Comparison of ENCODE assay signal across 1 cellular context in genomic region chr6:137357263-137357947, GRCh38.
TF ChIP-seq lines count a peak whose summit lies in the region.

No MANE protein-coding gene starts in this region.

TF ChIP-seq in HepG2, 621 proteins besides CTCF, POLR2A, EP300 and RAD21 (continued from another document and continues in another):
- TF ChIP-seq ZNF800 (CRISPR knock-in tag; IDR thresholded peaks at IDR 0.05) (peak; percentile 66; the same call in 1 of the 2 replicates), SIX1 (CRISPR knock-in tag; IDR thresholded peaks at IDR 0.05; ENCODE audit: borderline replicate concordance) (peak; percentile 56; the same call in 1 of the 2 replicates), UBTF (CRISPR knock-in tag; IDR thresholded peaks at IDR 0.05) (peak; percentile 70; the same call in 1 of the 2 replicates), GABPA (IDR thresholded peaks at IDR 0.05; ENCODE audit: low read depth, low read length) (no peak), GABPA (CRISPR knock-in tag; IDR thresholded peaks at IDR 0.05; ENCODE audit: low read depth) (peak; percentile 52; the same call in 1 of the 2 replicates), BRD4 (CRISPR knock-in tag; IDR thresholded peaks at IDR 0.05) (peak; percentile 92), FOXO1 (CRISPR knock-in tag; IDR thresholded peaks at IDR 0.05) (peak; percentile 97), CEBPG (CRISPR knock-in tag; IDR thresholded peaks at IDR 0.05) (peak; percentile 86), ZNF790 (CRISPR knock-in tag; IDR thresholded peaks at IDR 0.05; ENCODE audit: borderline replicate concordance) (no peak), ZNF766 (CRISPR knock-in tag; IDR thresholded peaks at IDR 0.05; ENCODE audit: borderline replicate concordance) (peak; percentile 82; the same call in 1 of the 2 replicates), AGO2 (optimal IDR thresholded peaks at IDR 0.05; ENCODE audit: low read depth, low read length) (peak; percentile 62), ZFP37 (CRISPR knock-in tag; IDR thresholded peaks at IDR 0.05; ENCODE audit: borderline replicate concordance) (0 out of 2 replicates have a peak, but pooled peaks have one; percentile 33), ZNF513 (CRISPR knock-in tag; conservative IDR thresholded peaks at IDR 0.05) (no peak), TRIM22 (IDR thresholded peaks at IDR 0.05) (no peak), ZFP41 (CRISPR knock-in tag; IDR thresholded peaks at IDR 0.05; ENCODE audit: borderline replicate concordance) (no peak), ATF4 (CRISPR knock-in tag; IDR thresholded peaks at IDR 0.05) (peak in 1 of 2 experiments; percentile 72; a peak in 2 of 4 replicates), CCAR2 (optimal IDR thresholded peaks at IDR 0.05; ENCODE audit: low read depth, low read length) (no peak), MBNL3 (CRISPR knock-in tag; conservative IDR thresholded peaks at IDR 0.05) (no peak), ZNF782 (CRISPR knock-in tag; IDR thresholded peaks at IDR 0.05; ENCODE audit: borderline replicate concordance) (peak; percentile 42; the same call in 1 of the 2 replicates), ZNF510 (CRISPR knock-in tag; IDR thresholded peaks at IDR 0.05; ENCODE audit: low read depth) (peak; percentile 94), TEF (CRISPR knock-in tag; IDR thresholded peaks at IDR 0.05) (no peak), RXRA (CRISPR knock-in tag; IDR thresholded peaks at IDR 0.05) (peak; percentile 98), ARNTL (CRISPR knock-in tag; IDR thresholded peaks at IDR 0.05) (peak; percentile 96), ZNF788 (CRISPR knock-in tag; IDR thresholded peaks at IDR 0.05; ENCODE audit: borderline replicate concordance) (peak; percentile 92; the same call in 1 of the 2 replicates), PRMT3 (CRISPR knock-in tag; IDR thresholded peaks at IDR 0.05; ENCODE audit: borderline replicate concordance, low read depth) (peak; percentile 85; the same call in 1 of the 2 replicates), FOXA3 (CRISPR knock-in tag; IDR thresholded peaks at IDR 0.05) (peak; percentile 93), MED1 (CRISPR knock-in tag; IDR thresholded peaks at IDR 0.05) (peak; percentile 98), MTF1 (CRISPR knock-in tag; IDR thresholded peaks at IDR 0.05) (no peak), SRSF9 (IDR thresholded peaks at IDR 0.05; ENCODE audit: borderline replicate concordance, insufficient read depth, low read depth, low read length, poor library complexity, severe bottlenecking) (no peak), CEBPB (IDR thresholded peaks at IDR 0.05; ENCODE audit: borderline replicate concordance, low read depth, low read length) (peak; percentile 83), HIVEP1 (CRISPR knock-in tag; IDR thresholded peaks at IDR 0.05) (peak; percentile 39; the same call in 1 of the 2 replicates), E2F5 (CRISPR knock-in tag; conservative IDR thresholded peaks at IDR 0.05) (no peak), ELF3 (CRISPR knock-in tag; IDR thresholded peaks at IDR 0.05) (peak; percentile 97), ZNF792 (CRISPR knock-in tag; IDR thresholded peaks at IDR 0.05) (peak; percentile 64; the same call in 1 of the 2 replicates), ZNF609 (CRISPR knock-in tag; IDR thresholded peaks at IDR 0.05; ENCODE audit: borderline replicate concordance) (peak; percentile 93), MXD3 (CRISPR knock-in tag; IDR thresholded peaks at IDR 0.05) (peak; percentile 73), NFE2L2 (IDR thresholded peaks at IDR 0.05; ENCODE audit: low read length) (peak; percentile 44; the same call in 1 of the 2 replicates), FOXK2 (IDR thresholded peaks at IDR 0.05) (peak; percentile 55; the same call in 1 of the 2 replicates), PHF20 (CRISPR knock-in tag; IDR thresholded peaks at IDR 0.05) (peak; percentile 36; the same call in 1 of the 2 replicates), SAP130 (CRISPR knock-in tag; IDR thresholded peaks at IDR 0.05; ENCODE audit: low read depth) (peak; percentile 97), GATA4 (IDR thresholded peaks at IDR 0.05; ENCODE audit: borderline replicate concordance, low read depth) (peak; percentile 84; the same call in 1 of the 2 replicates), ISX (CRISPR knock-in tag; conservative IDR thresholded peaks at IDR 0.05) (no peak), ATF1 (CRISPR knock-in tag; IDR thresholded peaks at IDR 0.05) (peak; percentile 90), SP140L (CRISPR knock-in tag; IDR thresholded peaks at IDR 0.05; ENCODE audit: borderline replicate concordance) (no peak; the same call in 1 of the 2 replicates), NCOA1 (CRISPR knock-in tag; IDR thresholded peaks at IDR 0.05) (peak; percentile 82), SYNCRIP (IDR thresholded peaks at IDR 0.05; ENCODE audit: insufficient read depth, low read depth, low read length) (no peak), BHLHE40 (IDR thresholded peaks at IDR 0.05; ENCODE audit: low read length) (peak; percentile 78; the same call in 1 of the 2 replicates), ZSCAN22 (CRISPR knock-in tag; IDR thresholded peaks at IDR 0.05) (0 out of 2 replicates have a peak, but pooled peaks have one; percentile 21), MED13 (CRISPR knock-in tag; IDR thresholded peaks at IDR 0.05) (peak; percentile 94; the same call in 1 of the 2 replicates), XBP1 (CRISPR knock-in tag; IDR thresholded peaks at IDR 0.05) (no peak)
